25 cellular contexts compared by ENCODE assay signal in the genomic region with DNA sequence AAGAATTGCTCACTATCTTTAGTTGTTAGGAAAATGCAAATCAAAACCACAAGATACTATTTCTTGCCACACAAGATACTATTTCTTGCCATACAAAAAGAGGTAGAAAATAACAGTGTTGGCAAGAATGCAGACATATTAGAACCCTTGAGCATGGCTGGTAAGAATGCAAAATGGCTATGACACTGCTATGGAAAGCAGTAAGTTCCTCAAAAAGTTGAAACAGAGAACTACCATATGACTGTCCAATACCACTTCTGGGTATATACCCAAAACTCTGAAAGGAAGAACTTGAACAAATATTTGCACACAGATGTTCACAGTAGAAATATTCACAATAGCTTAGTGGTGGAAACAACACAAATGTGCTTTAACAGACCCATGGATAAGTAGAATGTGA. TPM values are rescaled to one million over a fixed set of nuclear protein-coding genes. Genes with fewer than 3 reads are reported as not detected.
DNase-seq lines count a peak whose midpoint lies in the region; ATAC-seq, FAIRE-seq and TF ChIP-seq lines count a peak whose summit lies in the region.
"Had no signal": no experiment of that assay in that cellular context is flagged by ENCODE, and none has a peak within 500 bp of the region (broad histone marks: within the 10 kb centered on the region; RNA-seq: fewer than 3 reads in every experiment).

No MANE protein-coding gene starts in this region.

- no peak overlapping the region for H2BK120ac ChIP-seq in neuronal stem cell (ENCODE audit: low read depth, low read length)

- H2BK5ac ChIP-seq in neuronal stem cell (ENCODE audit: low read length) = no peak overlapping the region

- no peaks in the 10 kb centered on the region for H3K79me2 ChIP-seq in endothelial cell of umbilical vein (ENCODE audit: control insufficient read depth, insufficient read depth, low read length)

- BruUV-seq in endothelial cell of umbilical vein (replicated peaks; lab: Mats Ljungman, UMichigan) = no TSS peak

- H3K27me3 ChIP-seq in endothelial cell of umbilical vein (ENCODE audit: control insufficient read depth in 2 of 2, insufficient read depth in 2 of 2, low read length in 2 of 2) (no peaks in the 10 kb centered on the region), neuronal stem cell (ENCODE audit: control insufficient read depth in 3 of 3, insufficient read depth in 3 of 3, low read depth in 1 of 3, low read length in 3 of 3) (no peaks in the 10 kb centered on the region)

- no peak for DNase-seq in endothelial cell of umbilical vein (ENCODE audit: low read depth, low spot score)
- DNase-seq in NCI-H2107 treated with DMSO at 0.1 percent for 48 hours (lab: John Stamatoyannopoulos, UW; ENCODE audit: unreplicated experiment) = no peak
- DNase-seq in neuronal stem cell (ENCODE audit: low spot score) = no peak
- no peak for DNase-seq in activated CD8-positive, alpha-beta T cell treated with anti-CD3 and anti-CD28 coated beads for 36 hours
- DNase-seq: activated CD8-positive, alpha-beta memory T cell treated with anti-CD3 and anti-CD28 coated beads, Interleukin-2, amount 10 ng/mL, durations not matched to agents 7 days and 5 days; activated effector memory CD4-positive, alpha-beta T cell treated with anti-CD3 and anti-CD28 coated beads, Interleukin-2, amount 50 U/mL, for 16 hours; amniotic stem cell; DMS153; effector CD4-positive, alpha-beta T cell; KG1; mesenchymal stem cell; NCI-H1436; NCI-H2227 treated with DMSO at 0.1 percent for 48 hours; nephron progenitor cell; NK-92 treated with Interleukin-12 subunit alpha and Interleukin-12 subunit beta, amount 100 ng/mL, for 24 hours; SHP77; stimulated activated naive CD4-positive, alpha-beta T cell treated with Interleukin-2 at 50 U/mL for 16 hours; T-helper 17 cell; trophoblast cell had no signal

- CTCF ChIA-PET in endothelial cell of umbilical vein (lab: Charles Lee) = no interaction called here
- CTCF ChIA-PET in activated CD8-positive, alpha-beta T cell treated with anti-CD3 and anti-CD28 coated beads for 36 hours (lab: Charles Lee) = no interaction called here

- intact Hi-C loops in endothelial cell of umbilical vein (cut with micrococcal nuclease) = loop anchor here (10.0 kb wide), 1 partner anchor 153 kb away; no protein-coding TSS in a partner anchor
- intact Hi-C loops in activated CD8-positive, alpha-beta T cell treated with anti-CD3 and anti-CD28 coated beads for 36 hours (cut with micrococcal nuclease) = no loop called here

- no peak overlapping the region for H2AK5ac ChIP-seq in neuronal stem cell (ENCODE audit: low read depth, low read length)

- no peaks in the 10 kb centered on the region for H3K79me1 ChIP-seq in neuronal stem cell (ENCODE audit: low read depth, low read length)

- H4K8ac ChIP-seq in neuronal stem cell (ENCODE audit: low read depth, low read length) = no peak overlapping the region

- no peak overlapping the region for H3K18ac ChIP-seq in neuronal stem cell (ENCODE audit: low read length)

- no peak overlapping the region for H3K14ac ChIP-seq in neuronal stem cell (ENCODE audit: low read length)

- no peak overlapping the region for H3K4me3 ChIP-seq in endothelial cell of umbilical vein (replicated peaks in 1 of 3; ENCODE audit: insufficient read depth in 1 of 3, low read depth in 1 of 3, low read length in 3 of 3)
- no peak overlapping the region for H3K4me3 ChIP-seq in neuronal stem cell (ENCODE audit: low read length in 2 of 2)

- no peak overlapping the region for H3K9ac ChIP-seq in endothelial cell of umbilical vein (replicated peaks; ENCODE audit: extremely low read depth, insufficient read depth, low read length)
- no peak overlapping the region for H3K9ac ChIP-seq in neuronal stem cell (ENCODE audit: low read depth, low read length, poor library complexity)

- no peak overlapping the region for H4K91ac ChIP-seq in neuronal stem cell (ENCODE audit: low read depth, low read length, poor library complexity)

- H3K4ac ChIP-seq in neuronal stem cell (ENCODE audit: low read length) = no peak overlapping the region

- dilution Hi-C loops in endothelial cell of umbilical vein (cut with MboI; ENCODE audit: extremely low pct_ligation_motif_present, low sequenced_read_pairs) = no loop called here

- H3K4me1 ChIP-seq in endothelial cell of umbilical vein (ENCODE audit: control insufficient read depth, extremely low read depth, insufficient read depth, low read length) (no peaks in the 10 kb centered on the region), neuronal stem cell (ENCODE audit: control insufficient read depth in 2 of 2, insufficient read depth in 1 of 2, low read depth in 1 of 2, low read length in 2 of 2) (no peaks in the 10 kb centered on the region)

- H2BK12ac ChIP-seq in neuronal stem cell (ENCODE audit: low read length) = no peak overlapping the region

- no peak overlapping the region for H2BK15ac ChIP-seq in neuronal stem cell (ENCODE audit: low read length)

- no peak overlapping the region for H3K23ac ChIP-seq in neuronal stem cell (ENCODE audit: low read depth, low read length, poor library complexity)

- no peak for TF ChIP-seq POLR2A in endothelial cell of umbilical vein (IDR thresholded peaks at IDR 0.05; ENCODE audit: low read depth, low read length)

- peaks cover 66% of the 10 kb centered on the region for H3K36me3 Mint-ChIP-seq in activated CD8-positive, alpha-beta T cell treated with anti-CD3 and anti-CD28 coated beads for 36 hours (ENCODE audit: low read depth)

- H2AFZ ChIP-seq in endothelial cell of umbilical vein (ENCODE audit: low read depth, low read length) (no peak overlapping the region), neuronal stem cell (ENCODE audit: low read length) (no peak overlapping the region)

- no peaks in the 10 kb centered on the region for H4K20me1 ChIP-seq in endothelial cell of umbilical vein (replicated peaks; ENCODE audit: control insufficient read depth, extremely low read depth, insufficient read depth, low read length)

- FAIRE-seq in endothelial cell of umbilical vein (lab: Jason Lieb, UNC) = peak; percentile 15
- FAIRE-seq: keratinocyte had no signal

- no peak overlapping the region for H3K27ac ChIP-seq in endothelial cell of umbilical vein (ENCODE audit: insufficient read depth, low read depth, low read length)
- H3K27ac ChIP-seq in neuronal stem cell (replicated peaks; ENCODE audit: low read length) = no peak overlapping the region

- no peaks in the 10 kb centered on the region for H3K27me3 Mint-ChIP-seq in activated CD8-positive, alpha-beta T cell treated with anti-CD3 and anti-CD28 coated beads for 36 hours
- H3K27me3 Mint-ChIP-seq: activated CD8-positive, alpha-beta memory T cell treated with anti-CD3 and anti-CD28 coated beads, Interleukin-2, amount 10 ng/mL, durations not matched to agents 7 days and 5 days; central memory CD8-positive, alpha-beta T cell; T-helper 17 cell had no signal

- H3K4me2 ChIP-seq in endothelial cell of umbilical vein (ENCODE audit: insufficient read depth, low read length) = no peak overlapping the region
- H3K4me2 ChIP-seq in neuronal stem cell (ENCODE audit: insufficient read depth, low read length, poor library complexity, severe bottlenecking) = no peak overlapping the region

- no peak overlapping the region for H3K27ac Mint-ChIP-seq in activated CD8-positive, alpha-beta T cell treated with anti-CD3 and anti-CD28 coated beads for 36 hours
- H3K27ac Mint-ChIP-seq: activated CD8-positive, alpha-beta memory T cell treated with anti-CD3 and anti-CD28 coated beads, Interleukin-2, amount 10 ng/mL, durations not matched to agents 7 days and 5 days; nephron progenitor cell; T-helper 17 cell had no signal

- H3K36me3 ChIP-seq in endothelial cell of umbilical vein (ENCODE audit: control insufficient read depth in 2 of 2, extremely low read depth in 1 of 2, insufficient read depth in 2 of 2, low read length in 2 of 2) (peaks cover 2 to 15% of the 10 kb centered on the region in 2 experiments), neuronal stem cell (replicated peaks in 1 of 2; ENCODE audit: control insufficient read depth in 2 of 2, insufficient read depth in 2 of 2, low read length in 2 of 2) (peaks cover 0 to 13% of the 10 kb centered on the region in 2 donors)

- POLR2A ChIA-PET in endothelial cell of umbilical vein (lab: Charles Lee) = no interaction called here
- POLR2A ChIA-PET in activated CD8-positive, alpha-beta T cell treated with anti-CD3 and anti-CD28 coated beads for 36 hours (lab: Charles Lee) = interaction anchor here (1.0 kb wide), 1 partner anchor 10 kb away, joined by 3 read pairs; no protein-coding TSS in a partner anchor

- H3K4me1 Mint-ChIP-seq in activated CD8-positive, alpha-beta T cell treated with anti-CD3 and anti-CD28 coated beads for 36 hours (ENCODE audit: low read depth) = peaks cover 17% of the 10 kb centered on the region
- H3K4me1 Mint-ChIP-seq: nephron progenitor cell had no signal

- H3K9me1 ChIP-seq in endothelial cell of umbilical vein (replicated peaks; ENCODE audit: control insufficient read depth, extremely low read depth, insufficient read depth, low read length) = no peaks in the 10 kb centered on the region

- TF ChIP-seq CTCF in endothelial cell of umbilical vein (IDR thresholded peaks at IDR 0.05; ENCODE audit: extremely low read depth in 1 of 2, insufficient read depth in 1 of 2, low read depth in 1 of 2, low read length in 2 of 2) = no peak
- no peak for TF ChIP-seq CTCF in activated CD8-positive, alpha-beta T cell treated with anti-CD3 and anti-CD28 coated beads for 36 hours (IDR thresholded peaks at IDR 0.05)

- peak; percentile 88 for ATAC-seq in GM19372 (IDR thresholded peaks at IDR 0.05; ENCODE audit: low read depth, unreplicated experiment)
- ATAC-seq in HG02759 (IDR thresholded peaks at IDR 0.05; ENCODE audit: unreplicated experiment) = peak; percentile 93
- ATAC-seq in HG03460 (IDR thresholded peaks at IDR 0.05; ENCODE audit: unreplicated experiment) = peak; percentile 87
- ATAC-seq in GM21825 (IDR thresholded peaks at IDR 0.05; ENCODE audit: unreplicated experiment) = no peak
- ATAC-seq in activated CD8-positive, alpha-beta T cell treated with anti-CD3 and anti-CD28 coated beads for 36 hours = no peak
- ATAC-seq: activated CD8-positive, alpha-beta memory T cell treated with anti-CD3 and anti-CD28 coated beads, Interleukin-2, amount 10 ng/mL, durations not matched to agents 7 days and 5 days; T-helper 17 cell had no signal

- no peaks in the 10 kb centered on the region for H3K9me3 Mint-ChIP-seq in activated CD8-positive, alpha-beta T cell treated with anti-CD3 and anti-CD28 coated beads for 36 hours
- H3K9me3 Mint-ChIP-seq: central memory CD8-positive, alpha-beta T cell; nephron progenitor cell had no signal

- H3K9me3 ChIP-seq in endothelial cell of umbilical vein (replicated peaks; ENCODE audit: control insufficient read depth, insufficient read depth, low read length) (no peaks in the 10 kb centered on the region), neuronal stem cell (replicated peaks in 1 of 2; ENCODE audit: control insufficient read depth in 2 of 2, insufficient read depth in 1 of 2, low read depth in 1 of 2, low read length in 2 of 2) (no peaks in the 10 kb centered on the region)

- H3K4me3 Mint-ChIP-seq in activated CD8-positive, alpha-beta T cell treated with anti-CD3 and anti-CD28 coated beads for 36 hours = no peak overlapping the region
- H3K4me3 Mint-ChIP-seq: activated CD8-positive, alpha-beta memory T cell treated with anti-CD3 and anti-CD28 coated beads, Interleukin-2, amount 10 ng/mL, durations not matched to agents 7 days and 5 days; central memory CD8-positive, alpha-beta T cell; nephron progenitor cell; T-helper 17 cell had no signal

RNA-seq across cellular contexts. Expression of a gene that starts 26.6 kb away (rescaled TPM):
- 38.0 and 40.2 TPM in 2 replicates for total RNA-seq in endothelial cell of umbilical vein
- polyA plus RNA-seq in endothelial cell of umbilical vein = 30.3 and 31.3 TPM in 2 replicates
- 10.9 and 14.3 TPM in 2 replicates for polyA plus RNA-seq in endothelial cell of umbilical vein (2011; cell fraction: cytosol; rRNA removed)
- 173 and 176 TPM in 2 replicates for polyA plus RNA-seq in endothelial cell of umbilical vein (2011; cell fraction: nucleus; rRNA removed)
- polyA plus RNA-seq in endothelial cell of umbilical vein (2012) = 17.1 and 18.6 TPM in 2 replicates
- polyA minus RNA-seq in endothelial cell of umbilical vein = 54.9 and 63.5 TPM in 2 replicates
- polyA minus RNA-seq in endothelial cell of umbilical vein (2011; cell fraction: cytosol; rRNA and poly(A)+ RNA removed) = not detected
- 85.0 and 98.7 TPM in 2 replicates for polyA minus RNA-seq in endothelial cell of umbilical vein (2011; cell fraction: nucleus; rRNA and poly(A)+ RNA removed)
- polyA plus RNA-seq in neuronal stem cell (2013, experiment 1 of 2) = 14.1 TPM
- polyA plus RNA-seq in neuronal stem cell (2013, experiment 2 of 2) = 14.7 TPM
- total RNA-seq in activated CD8-positive, alpha-beta T cell treated with anti-CD3 and anti-CD28 coated beads for 36 hours = 10 to 100 TPM; 22.6 to 25.2 TPM
- polyA plus RNA-seq: keratinocyte had no signal

Comparison
In these comparisons a context has a peak if more than half of its experiments do, and no peak if none do; other contexts are left out.
1. ATAC-seq: peak in GM19372 (single experiment), HG02759 (single experiment) and HG03460 (single experiment); none in GM21825 (single experiment) and activated CD8-positive, alpha-beta T cell treated with anti-CD3 and anti-CD28 coated beads for 36 hours (single experiment).